Comparison of ENCODE assay signal across 18 cellular contexts in genomic region chr18:74478876-74479275, GRCh38. TPM values are rescaled to one million over a fixed set of nuclear protein-coding genes. Genes with fewer than 3 reads are reported as not detected.
A peak's percentile ranks its signal among the peaks of the same experiment; 100 is the strongest.
DNase-seq lines count a peak whose midpoint lies in the region; ATAC-seq and TF ChIP-seq lines count a peak whose summit lies in the region.
"Had no signal": no experiment of that assay in that cellular context is flagged by ENCODE, and none has a peak within 500 bp of the region (broad histone marks: within the 10 kb centered on the region; RNA-seq: fewer than 3 reads in every experiment).

No MANE protein-coding gene starts in this region.

- 83 to 89% methylated on average over 6 of the region's 6 CpGs for WGBS in heart right ventricle, 2 donors

- H3K27ac ChIP-seq in right atrium auricular region, result no peak overlapping the region
- peak overlapping the region in 1 of 10 donors; percentile 53 for H3K27ac ChIP-seq in heart right ventricle
- H3K27ac ChIP-seq in Karpas-422 (ENCODE audit: low read length), result no peak overlapping the region

- H3K27me3 ChIP-seq in right atrium auricular region, result no peaks in the 10 kb centered on the region
- no peaks in the 10 kb centered on the region for H3K27me3 ChIP-seq in heart right ventricle
- no peaks in the 10 kb centered on the region for H3K27me3 ChIP-seq in Karpas-422 (ENCODE audit: low read length)

- DNase-seq in right atrium auricular region (ENCODE audit: low spot score) (peak; percentile 46), heart right ventricle (no peak), OCI-M1 (lab: John Stamatoyannopoulos, UW) (peak; percentile 2), fibroblast of gingiva (ENCODE audit: low read depth) (peak; percentile 15), Karpas-422 (no peak), T-helper 2 cell (no peak)
- no peak for DNase-seq in stimulated activated CD4-positive, alpha-beta T cell treated with anti-CD3 and anti-CD28 coated beads, Interleukin-12 subunit alpha, Interleukin-12 subunit beta, amount 100 ng/mL, for 4 hours
- DNase-seq: CD4-positive, alpha-beta memory T cell; DND-41; GDM1; H7; Kasumi-1; NCI-H146; NCI-H2081 treated with DMSO at 0.1 percent for 48 hours; NCI-H526; Right ventricle myocardium superior had no signal

- no peaks in the 10 kb centered on the region for H3K79me2 ChIP-seq in Karpas-422 (ENCODE audit: low read length)

- H3K36me3 ChIP-seq in right atrium auricular region, result no peaks in the 10 kb centered on the region
- no peaks in the 10 kb centered on the region for H3K36me3 ChIP-seq in heart right ventricle
- no peaks in the 10 kb centered on the region for H3K36me3 ChIP-seq in Karpas-422 (ENCODE audit: insufficient read depth, low read length)

- H3K4me3 ChIP-seq in right atrium auricular region, result no peak overlapping the region
- no peak overlapping the region for H3K4me3 ChIP-seq in heart right ventricle
- H3K4me3 ChIP-seq in Karpas-422 (ENCODE audit: low read length), result no peak overlapping the region

- H3K4me1 ChIP-seq in right atrium auricular region (no peaks in the 10 kb centered on the region), heart right ventricle (peaks cover 0 to 27% (median 4%) of the 10 kb centered on the region in 9 donors), Karpas-422 (ENCODE audit: low read length) (no peaks in the 10 kb centered on the region)

- intact Hi-C loops in heart right ventricle (cut with DNase I), result loop anchor here in 5 of 10 donors (5.0 to 10.0 kb wide), 2 partner anchors 127 to 284 kb away; no protein-coding TSS in a partner anchor

- no peaks in the 10 kb centered on the region for H3K9me2 ChIP-seq in Karpas-422 (replicated peaks; ENCODE audit: insufficient read depth, low read length)

- no peaks in the 10 kb centered on the region for H3K9me3 ChIP-seq in right atrium auricular region
- H3K9me3 ChIP-seq in heart right ventricle, result no peaks in the 10 kb centered on the region
- no peaks in the 10 kb centered on the region for H3K9me3 ChIP-seq in Karpas-422 (ENCODE audit: low read length)

- no peak for ATAC-seq in heart right ventricle
- no peak for ATAC-seq in GM21526 (IDR thresholded peaks at IDR 0.05; ENCODE audit: low FRiP score, unreplicated experiment)
- ATAC-seq: Panc1 had no signal

- no peak overlapping the region for H2AFZ ChIP-seq in Karpas-422 (ENCODE audit: low read length)

- H3K4me2 ChIP-seq in Karpas-422 (ENCODE audit: low read depth, low read length, poor library complexity, severe bottlenecking), result no peak overlapping the region

- H3K9ac ChIP-seq in Karpas-422 (ENCODE audit: low read length), result no peak overlapping the region

- H4K20me1 ChIP-seq in Karpas-422 (ENCODE audit: insufficient read depth, low read depth, low read length), result no peaks in the 10 kb centered on the region

- TF ChIP-seq CTCF in right atrium auricular region (IDR thresholded peaks at IDR 0.05), result no peak
- TF ChIP-seq CTCF in heart right ventricle (IDR thresholded peaks at IDR 0.05), result no peak

RNA-seq across cellular contexts. Expression of gene CNDP2, which starts 17.3 kb away (rescaled TPM):
- 10 to 100 TPM; 31.2 to 62.6 TPM for total RNA-seq in right atrium auricular region
- 100 to 1,000 TPM in 1 of 10 donors, 10 to 100 TPM in 9; 50.2 to 117 (median 75.3) TPM for total RNA-seq in heart right ventricle
- 10 to 100 TPM; 48.9 to 62.3 TPM for polyA plus RNA-seq in heart right ventricle
- total RNA-seq in Karpas-422 (2014; rRNA removed; shearing (Covaris generic); ENCODE audit: low replicate concordance), result 137 and 167 TPM in 2 replicates

RNA-seq across cellular contexts. Expression of gene DIPK1C, which starts 21.8 kb away (rescaled TPM):
- total RNA-seq in right atrium auricular region (1 to 10 TPM in 1 of 2 donors, not detected in 1; 2.6 TPM), heart right ventricle (10 to 100 TPM in 2 of 10 donors, 1 to 10 TPM in 7, under 1 TPM in 1; 0.90 to 12.9 (median 6.6) TPM)
- polyA plus RNA-seq in heart right ventricle, result 1 to 10 TPM in 1 of 2 donors, under 1 TPM in 1; 0.70 to 8.0 TPM
- not detected in 2 replicates for total RNA-seq in Karpas-422 (2014; rRNA removed; shearing (Covaris generic); ENCODE audit: low replicate concordance)
- total RNA-seq: CD4-positive, alpha-beta memory T cell; H7 had no signal
- polyA plus RNA-seq: CD4-positive, alpha-beta memory T cell had no signal

RNA-seq across cellular contexts. Expression of gene CNDP1, which starts 55.4 kb away (rescaled TPM):
- total RNA-seq in right atrium auricular region (not detected), heart right ventricle (under 1 TPM in 1 of 10 donors, not detected in 9; 0.11 TPM)
- under 1 TPM in 1 of 2 donors, not detected in 1; 0.12 TPM for polyA plus RNA-seq in heart right ventricle
- total RNA-seq in Karpas-422 (2014; rRNA removed; shearing (Covaris generic); ENCODE audit: low replicate concordance), result 0.11 TPM in 1 of 2 replicates, not detected in the other
- total RNA-seq: CD4-positive, alpha-beta memory T cell; H7; Right ventricle myocardium superior had no signal
- polyA plus RNA-seq: CD4-positive, alpha-beta memory T cell had no signal

Comparison
In these comparisons a context has a peak if more than half of its experiments do, and no peak if none do; other contexts are left out.
1. DNase-seq: peak in right atrium auricular region (single experiment), OCI-M1 (single experiment) and fibroblast of gingiva (single experiment); none in heart right ventricle (0 of 2), Karpas-422 (single experiment), stimulated activated CD4-positive, alpha-beta T cell treated with anti-CD3 and anti-CD28 coated beads, Interleukin-12 subunit alpha, Interleukin-12 subunit beta, amount 100 ng/mL, for 4 hours (single experiment) and T-helper 2 cell (0 of 5).